In genomic region chr6:159343709-159344108, GRCh38 we compare ENCODE assay signal across 23 cellular contexts.
"Had no signal": no experiment of that assay in that cellular context is flagged by ENCODE, and none has a peak within 500 bp of the region (broad histone marks: within the 10 kb centered on the region; RNA-seq: fewer than 3 reads in every experiment).

No MANE protein-coding gene starts in this region.

- H3K27ac ChIP-seq: colonic mucosa, coronary artery, dorsolateral prefrontal cortex, epithelial cell of prostate, esophagus muscularis mucosa, esophagus squamous epithelium, foreskin keratinocyte, gastrocnemius medialis, gastroesophageal sphincter, heart left ventricle, heart right ventricle had no signal

- H3K4me1 ChIP-seq: colonic mucosa, esophagus muscularis mucosa, esophagus squamous epithelium, foreskin keratinocyte, gastrocnemius medialis, gastroesophageal sphincter, heart left ventricle, heart right ventricle had no signal

- H3K36me3 ChIP-seq: colonic mucosa, esophagus muscularis mucosa, esophagus squamous epithelium, gastrocnemius medialis, gastroesophageal sphincter, heart left ventricle, heart right ventricle had no signal

- DNase-seq: colonic mucosa; cortex of kidney; dermis blood vessel endothelial cell; dorsolateral prefrontal cortex; effector CD4-positive, alpha-beta T cell; effector CD8-positive, alpha-beta T cell; effector memory CD4-positive, alpha-beta T cell; effector memory CD8-positive, alpha-beta T cell; endodermal cell; erythroblast; esophagus squamous epithelium; foreskin fibroblast; foreskin keratinocyte; foreskin melanocyte; gastrocnemius medialis; glutamatergic neuron; head of caudate nucleus; heart left ventricle; heart right ventricle had no signal

- H3K4me3 ChIP-seq: colonic mucosa, coronary artery, dorsolateral prefrontal cortex, esophagus muscularis mucosa, esophagus squamous epithelium, gastrocnemius medialis, gastroesophageal sphincter, heart left ventricle, heart right ventricle had no signal

- H3K9me3 ChIP-seq: colonic mucosa, gastrocnemius medialis had no signal
